ENCODE assay signal across 17 cellular contexts in genomic region chr14:32396874-32397273, GRCh38.
A peak's percentile ranks its signal among the peaks of the same experiment; 100 is the strongest.
DNase-seq lines count a peak whose midpoint lies in the region; ATAC-seq and TF ChIP-seq lines count a peak whose summit lies in the region.
"Had no signal": no experiment of that assay in that cellular context is flagged by ENCODE, and none has a peak within 500 bp of the region (broad histone marks: within the 10 kb centered on the region; RNA-seq: fewer than 3 reads in every experiment).

No MANE protein-coding gene starts in this region.

- no peak overlapping the region for H3K4me3 Mint-ChIP-seq in natural killer cell
- H3K4me3 Mint-ChIP-seq: CD14-positive monocyte; CD4-positive, alpha-beta memory T cell; H9; IgD-negative memory B cell had no signal

- H3K4me1 Mint-ChIP-seq in natural killer cell: no peaks in the 10 kb centered on the region
- H3K4me1 Mint-ChIP-seq: CD14-positive monocyte; CD4-positive, alpha-beta memory T cell; IgD-negative memory B cell had no signal

- no peaks in the 10 kb centered on the region for H3K27me3 Mint-ChIP-seq in natural killer cell (ENCODE audit: low read depth in 2 of 2)
- H3K27me3 Mint-ChIP-seq: CD4-positive, alpha-beta memory T cell; IgD-negative memory B cell had no signal

- H3K9me3 Mint-ChIP-seq in natural killer cell: peaks cover 2% of the 10 kb centered on the region in 2 donors
- H3K9me3 Mint-ChIP-seq: CD4-positive, alpha-beta memory T cell; H9; IgD-negative memory B cell had no signal

- H3K27me3 ChIP-seq in RWPE2 (ENCODE audit: insufficient read depth, poor library complexity, severe bottlenecking): no peaks in the 10 kb centered on the region

- DNase-seq in RWPE2 (ENCODE audit: low spot score): no peak
- peak; percentile 74 for DNase-seq in medulla oblongata (ENCODE audit: extremely low spot score)
- peak in 2 of 49 donors; percentile 4 to 5 for DNase-seq in substantia nigra (lab: John Stamatoyannopoulos, UW)
- no peak for DNase-seq in natural killer cell
- no peak for DNase-seq in NCI-H345 treated with DMSO at 0.1 percent for 48 hours (lab: John Stamatoyannopoulos, UW; ENCODE audit: unreplicated experiment)
- DNase-seq: ACHN; CD4-positive, alpha-beta memory T cell; DMS153; DMS79; GDM1; H9 had no signal

- no peaks in the 10 kb centered on the region for H3K9me3 ChIP-seq in RWPE2 (ENCODE audit: severe bottlenecking)

- intact Hi-C loops in natural killer cell (cut with micrococcal nuclease): no loop called here

- ATAC-seq in RWPE2 (ENCODE audit: low read depth) (no peak), natural killer cell (no peak), GM18519 (IDR thresholded peaks at IDR 0.05; ENCODE audit: low FRiP score, unreplicated experiment) (no peak), HG03139 (IDR thresholded peaks at IDR 0.05; ENCODE audit: unreplicated experiment) (no peak)
- ATAC-seq: HepG2 had no signal

- H3K36me3 ChIP-seq in RWPE2 (ENCODE audit: low read depth): no peaks in the 10 kb centered on the region

- H3K27ac ChIP-seq in RWPE2 (ENCODE audit: poor library complexity, severe bottlenecking): peak overlapping the region; percentile 90
- H3K27ac ChIP-seq in cingulate gyrus (ENCODE audit: low read depth, low read length): peak overlapping the region; percentile 21
- peak overlapping the region; percentile 2 for H3K27ac ChIP-seq in substantia nigra (ENCODE audit: low read depth, low read length, poor library complexity, severe bottlenecking)

- H3K4me3 ChIP-seq in RWPE2 (ENCODE audit: severe bottlenecking): no peak overlapping the region

- TF ChIP-seq CTCF in RWPE2 (IDR thresholded peaks at IDR 0.05; ENCODE audit: poor library complexity, severe bottlenecking) (no peak), natural killer cell (IDR thresholded peaks at IDR 0.05) (no peak)

- peaks cover 31% of the 10 kb centered on the region for H3K4me1 ChIP-seq in RWPE2 (ENCODE audit: insufficient read depth, poor library complexity, severe bottlenecking)

- no peaks in the 10 kb centered on the region for H3K36me3 Mint-ChIP-seq in natural killer cell
- H3K36me3 Mint-ChIP-seq: CD14-positive monocyte; CD4-positive, alpha-beta memory T cell; IgD-negative memory B cell had no signal

- H3K27ac Mint-ChIP-seq in natural killer cell: no peak overlapping the region
- H3K27ac Mint-ChIP-seq: CD14-positive monocyte, IgD-negative memory B cell had no signal

Comparison
In these comparisons a context has a peak if more than half of its experiments do, and no peak if none do; other contexts are left out.
1. H3K27ac ChIP-seq: peak in every context shown above with its lines; median percentile 90 in RWPE2; 21 in cingulate gyrus; 2 in substantia nigra.